Comparison of ENCODE assay signal across 8 cellular contexts in the genomic region with DNA sequence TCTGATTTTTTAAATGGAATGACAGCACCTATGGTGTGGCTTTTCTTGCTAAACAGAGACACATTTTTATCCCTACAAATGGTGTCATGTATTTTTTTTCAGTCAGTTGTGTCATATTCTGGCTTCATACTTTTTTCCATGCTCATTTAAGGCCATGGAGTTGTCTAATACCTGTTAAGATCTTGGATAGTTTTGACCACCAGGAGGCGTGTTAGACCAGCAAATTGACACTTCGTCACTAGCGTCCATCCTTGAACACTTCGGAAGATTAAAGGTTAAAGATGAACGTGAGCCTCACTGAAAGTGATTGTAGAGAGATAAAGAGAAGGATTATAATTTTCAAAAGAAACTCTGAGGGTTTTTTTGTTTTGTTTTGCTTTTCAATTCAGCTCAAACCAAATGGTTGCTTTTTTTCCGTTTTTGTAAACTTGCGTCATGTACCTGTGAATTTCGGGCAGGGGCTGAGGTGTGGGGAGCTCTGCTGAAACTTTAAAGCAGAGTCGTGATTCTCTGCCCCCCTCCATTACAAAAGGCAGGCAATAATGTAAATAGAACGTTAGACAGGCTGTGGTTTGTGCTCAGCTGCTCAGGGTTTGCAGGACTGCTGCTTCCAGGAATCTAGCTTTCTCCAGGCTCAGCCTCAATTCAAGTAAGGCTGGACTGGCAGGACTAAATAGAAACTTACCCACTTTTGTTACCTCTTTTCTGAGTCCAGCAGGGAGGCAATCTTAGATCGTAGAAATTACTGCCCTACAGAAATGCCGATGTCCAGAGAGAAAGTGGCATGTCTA.
DNase-seq lines count a peak whose midpoint lies in the region; ATAC-seq, FAIRE-seq and TF ChIP-seq lines count a peak whose summit lies in the region.

No MANE protein-coding gene starts in this region.

- H2AFZ ChIP-seq in keratinocyte (ENCODE audit: control insufficient read depth, low read length): no peak overlapping the region

- intact Hi-C loops in body of pancreas (cut with DNase I): no loop called here

- no peaks in the 10 kb centered on the region for H3K79me2 ChIP-seq in keratinocyte (ENCODE audit: control insufficient read depth, insufficient read depth, low read length)

- H3K4me3 Mint-ChIP-seq in stimulated activated naive CD8-positive, alpha-beta T cell treated with anti-CD3 and anti-CD28 coated beads, Interleukin-15, amount 100 ng/mL, for 72 hours: no peak overlapping the region

- H3K9me1 ChIP-seq in keratinocyte (ENCODE audit: control insufficient read depth, extremely low read depth, insufficient read depth, low read length): no peaks in the 10 kb centered on the region

- peak; percentile 46 for DNase-seq in stimulated activated CD4-positive, alpha-beta T cell treated with anti-CD3 and anti-CD28 coated beads, Interleukin-15, amount 100 ng/mL, for 24 hours
- DNase-seq in stimulated activated CD4-positive, alpha-beta T cell treated with anti-CD3 and anti-CD28 coated beads, Interleukin-12 subunit alpha, Interleukin-12 subunit beta, amount 100 ng/mL, for 4 hours: no peak
- DNase-seq in KBM-7 (peak; percentile 62), NOMO-1 (lab: John Stamatoyannopoulos, UW; ENCODE audit: unreplicated experiment in 2 of 2) (peak; percentile 28 to 46), body of pancreas (peak; percentile 54 to 66 (median 60)), keratinocyte (ENCODE audit: low read depth, low spot score) (no peak)
- peak; percentile 28 to 31 for DNase-seq in stimulated activated naive CD8-positive, alpha-beta T cell treated with anti-CD3 and anti-CD28 coated beads, Interleukin-15, amount 100 ng/mL, for 72 hours

- WGBS in body of pancreas, 2 donors: 22% methylated on average over 12 of the region's 12 CpGs

- TF ChIP-seq CTCF in body of pancreas (IDR thresholded peaks at IDR 0.05): peak; percentile 45 to 89 (median 84)
- TF ChIP-seq CTCF in keratinocyte (optimal IDR thresholded peaks at IDR 0.05 in 1 of 3, IDR thresholded peaks at IDR 0.05 in 1 of 3, conservative IDR thresholded peaks at IDR 0.05 in 1 of 3; ENCODE audit: extremely low read depth in 1 of 3, insufficient read depth in 2 of 3, low read length in 3 of 3): peak; percentile 62 to 76 (median 72)

- dilution Hi-C loops in keratinocyte (cut with MboI; ENCODE audit: extremely low pct_ligation_motif_present, low sequenced_read_pairs): loop anchor here (25.0 kb wide), 1 partner anchor 348 kb away; no protein-coding TSS in a partner anchor

- H3K4me1 ChIP-seq in body of pancreas (no peaks in the 10 kb centered on the region), keratinocyte (ENCODE audit: control insufficient read depth, extremely low read depth, insufficient read depth, low read length) (peaks cover 25% of the 10 kb centered on the region)

- H3K9me3 ChIP-seq in body of pancreas (no peaks in the 10 kb centered on the region), keratinocyte (ENCODE audit: control insufficient read depth, low read depth, low read length) (no peaks in the 10 kb centered on the region)

- no peak overlapping the region for H3K27ac ChIP-seq in body of pancreas
- no peak overlapping the region for H3K27ac ChIP-seq in keratinocyte (ENCODE audit: control insufficient read depth, insufficient read depth, low read length)

- H3K4me3 ChIP-seq in body of pancreas (no peak overlapping the region), keratinocyte (ENCODE audit: control insufficient read depth in 2 of 3, extremely low read depth in 1 of 3, insufficient read depth in 2 of 3, low read depth in 1 of 3, low read length in 3 of 3) (no peak overlapping the region)

- peak overlapping the region in 1 of 2 donors; percentile 48 for H3K27ac Mint-ChIP-seq in stimulated activated naive CD8-positive, alpha-beta T cell treated with anti-CD3 and anti-CD28 coated beads, Interleukin-15, amount 100 ng/mL, for 72 hours

- peak; percentile 76 for ATAC-seq in body of pancreas
- ATAC-seq in stimulated activated naive CD8-positive, alpha-beta T cell treated with anti-CD3 and anti-CD28 coated beads, Interleukin-15, amount 100 ng/mL, for 72 hours: peak; percentile 69
- no peak for ATAC-seq in HG02884 (IDR thresholded peaks at IDR 0.05; ENCODE audit: unreplicated experiment)

- H3K4me1 Mint-ChIP-seq in stimulated activated naive CD8-positive, alpha-beta T cell treated with anti-CD3 and anti-CD28 coated beads, Interleukin-15, amount 100 ng/mL, for 72 hours: no peaks in the 10 kb centered on the region

- H3K27me3 ChIP-seq in body of pancreas: no peaks in the 10 kb centered on the region
- no peaks in the 10 kb centered on the region for H3K27me3 ChIP-seq in keratinocyte (ENCODE audit: control insufficient read depth, extremely low read depth, insufficient read depth, low read length)

- no peak overlapping the region for H3K9ac ChIP-seq in keratinocyte (ENCODE audit: control insufficient read depth, extremely low read depth, insufficient read depth, low read length)

- no peaks in the 10 kb centered on the region for H3K9me3 Mint-ChIP-seq in stimulated activated naive CD8-positive, alpha-beta T cell treated with anti-CD3 and anti-CD28 coated beads, Interleukin-15, amount 100 ng/mL, for 72 hours

- TF ChIP-seq POLR2A in body of pancreas (IDR thresholded peaks at IDR 0.05): no peak

- in situ Hi-C loops in KBM-7 (cut with MboI; ENCODE audit: low pct_unique_long_range_greater_than_20kb, low sequenced_read_pairs): loop anchor here (25.0 kb wide), 2 partner anchors 348 to 998 kb away; no protein-coding TSS in a partner anchor

- FAIRE-seq in keratinocyte (lab: Jason Lieb, UNC): peak; percentile 98

- H4K20me1 ChIP-seq in keratinocyte (ENCODE audit: control insufficient read depth, extremely low read depth, insufficient read depth, low read length): no peaks in the 10 kb centered on the region

- no peak overlapping the region for H3K4me2 ChIP-seq in keratinocyte (ENCODE audit: control insufficient read depth, extremely low read depth, insufficient read depth, low read depth, low read length)

- no peaks in the 10 kb centered on the region for H3K36me3 ChIP-seq in body of pancreas (replicated peaks in 1 of 2; ENCODE audit: insufficient read depth in 1 of 2, low read depth in 2 of 2)
- H3K36me3 ChIP-seq in keratinocyte (ENCODE audit: control insufficient read depth in 2 of 2, extremely low read depth in 1 of 2, insufficient read depth in 2 of 2, low read length in 2 of 2): no peaks in the 10 kb centered on the region

- peaks cover 28% of the 10 kb centered on the region for H3K27me3 Mint-ChIP-seq in stimulated activated naive CD8-positive, alpha-beta T cell treated with anti-CD3 and anti-CD28 coated beads, Interleukin-15, amount 100 ng/mL, for 72 hours

Comparison
In these comparisons a context has a peak if more than half of its experiments do, and no peak if none do; other contexts are left out.
1. DNase-seq: peak in stimulated activated CD4-positive, alpha-beta T cell treated with anti-CD3 and anti-CD28 coated beads, Interleukin-15, amount 100 ng/mL, for 24 hours (single experiment), KBM-7 (single experiment), NOMO-1 (2 of 2), body of pancreas (4 of 4) and stimulated activated naive CD8-positive, alpha-beta T cell treated with anti-CD3 and anti-CD28 coated beads, Interleukin-15, amount 100 ng/mL, for 72 hours (2 of 2); none in stimulated activated CD4-positive, alpha-beta T cell treated with anti-CD3 and anti-CD28 coated beads, Interleukin-12 subunit alpha, Interleukin-12 subunit beta, amount 100 ng/mL, for 4 hours (single experiment) and keratinocyte (single experiment).